9 cellular contexts compared by ENCODE assay signal in the genomic region with DNA sequence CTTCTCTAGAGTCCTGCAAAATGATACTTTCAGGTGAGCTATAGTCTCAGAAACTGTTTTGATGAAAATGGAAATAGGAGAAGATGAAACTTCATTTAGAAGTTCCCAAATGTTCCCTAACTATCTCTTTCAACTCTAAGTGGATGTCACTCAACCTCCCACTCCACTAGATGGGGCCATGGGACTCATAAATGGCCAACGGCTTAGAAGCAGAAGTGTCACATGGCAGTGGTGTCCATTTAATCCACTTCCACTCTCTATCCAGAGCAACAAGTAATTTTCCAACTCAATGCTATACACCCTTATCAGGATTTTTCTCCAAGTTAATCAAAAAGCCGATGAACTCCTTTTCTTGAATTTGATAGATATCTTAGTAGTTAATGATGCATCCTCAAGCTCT.
DNase-seq lines count a peak whose midpoint lies in the region; ATAC-seq lines count a peak whose summit lies in the region.
"Had no signal": no experiment of that assay in that cellular context is flagged by ENCODE, and none has a peak within 500 bp of the region (broad histone marks: within the 10 kb centered on the region; RNA-seq: fewer than 3 reads in every experiment).

No MANE protein-coding gene starts in this region.

- H3K9me3 ChIP-seq in Karpas-422 (ENCODE audit: low read length): no peaks in the 10 kb centered on the region

- H3K4me2 ChIP-seq in Karpas-422 (ENCODE audit: low read depth, low read length, poor library complexity, severe bottlenecking): no peak overlapping the region

- no peak overlapping the region for H3K4me3 ChIP-seq in Karpas-422 (ENCODE audit: low read length)

- no peaks in the 10 kb centered on the region for H3K4me1 ChIP-seq in Karpas-422 (ENCODE audit: low read length)

- no peaks in the 10 kb centered on the region for H3K79me2 ChIP-seq in Karpas-422 (ENCODE audit: low read length)

- H2AFZ ChIP-seq in Karpas-422 (ENCODE audit: low read length): no peak overlapping the region

- no peaks in the 10 kb centered on the region for H3K36me3 ChIP-seq in Karpas-422 (ENCODE audit: insufficient read depth, low read length)

- H3K27ac ChIP-seq in Karpas-422 (ENCODE audit: low read length): no peak overlapping the region

- DNase-seq in DMS53 treated with DMSO at 0.1 percent for 48 hours (lab: John Stamatoyannopoulos, UW; ENCODE audit: unreplicated experiment) (peak; percentile 57), SW480 (ENCODE audit: low spot score) (peak; percentile 34), left kidney (ENCODE audit: low read depth, low spot score) (peak; percentile 33), Karpas-422 (no peak), KG1 (lab: John Stamatoyannopoulos, UW) (no peak), 8988T (no peak)
- DNase-seq: occipital lobe had no signal

- no peak overlapping the region for H3K9ac ChIP-seq in Karpas-422 (ENCODE audit: low read length)

- ATAC-seq in HG03103 (IDR thresholded peaks at IDR 0.05; ENCODE audit: low read depth, unreplicated experiment) (peak; percentile 57), HG03378 (IDR thresholded peaks at IDR 0.05; ENCODE audit: unreplicated experiment) (no peak)

- no peaks in the 10 kb centered on the region; the same call in 1 of the 2 replicates for H3K9me2 ChIP-seq in Karpas-422 (replicated peaks; ENCODE audit: insufficient read depth, low read length)

- H3K27me3 ChIP-seq in Karpas-422 (ENCODE audit: low read length): no peaks in the 10 kb centered on the region; the same call in 1 of the 2 replicates

- H4K20me1 ChIP-seq in Karpas-422 (ENCODE audit: insufficient read depth, low read depth, low read length): no peaks in the 10 kb centered on the region

Comparison
In these comparisons a context has a peak if more than half of its experiments do, and no peak if none do; other contexts are left out.
1. DNase-seq: peak in DMS53 treated with DMSO at 0.1 percent for 48 hours (single experiment), SW480 (single experiment) and left kidney (single experiment); none in Karpas-422 (single experiment), KG1 (single experiment) and 8988T (single experiment).